Comparison of ENCODE assay signal across 9 cellular contexts in genomic region chr12:14952295-14952995, GRCh38. TPM values are rescaled to one million over a fixed set of nuclear protein-coding genes. Genes with fewer than 3 reads are reported as not detected.
DNase-seq lines count a peak whose midpoint lies in the region; ATAC-seq and TF ChIP-seq lines count a peak whose summit lies in the region.
"Had no signal": no experiment of that assay in that cellular context is flagged by ENCODE, and none has a peak within 500 bp of the region (broad histone marks: within the 10 kb centered on the region; RNA-seq: fewer than 3 reads in every experiment).

No MANE protein-coding gene starts in this region.

- WGBS in right lobe of liver (ENCODE audit: insufficient coverage, low coverage, low lambda C conversion rate, missing lambda C conversion rate), result 55% methylated on average over 5 of the region's 8 CpGs
- WGBS in urinary bladder, result 56% methylated on average over 8 of the region's 8 CpGs

- H3K4me3 Mint-ChIP-seq in MCF 10A (ENCODE audit: unreplicated experiment), result no peak overlapping the region

- H3K4me1 ChIP-seq in ACC112 (ENCODE audit: control insufficient read depth, insufficient read depth, low read length, unreplicated experiment) (peaks cover 36% of the 10 kb centered on the region), right lobe of liver (no peaks in the 10 kb centered on the region), urinary bladder (ENCODE audit: insufficient read depth) (no peaks in the 10 kb centered on the region), HAP-1 (no peaks in the 10 kb centered on the region)

- H3K4me1 Mint-ChIP-seq in MCF 10A (ENCODE audit: insufficient read depth, unreplicated experiment), result peaks cover 40% of the 10 kb centered on the region

- H3K36me3 ChIP-seq in ACC112 (ENCODE audit: insufficient read depth, low read length) (no peaks in the 10 kb centered on the region), right lobe of liver (peaks cover 0 to 11% (median 2%) of the 10 kb centered on the region in 4 donors), urinary bladder (ENCODE audit: insufficient read depth) (peaks cover 2% of the 10 kb centered on the region), HAP-1 (replicated peaks) (no peaks in the 10 kb centered on the region)
- H3K36me3 ChIP-seq: ovary had no signal

- no peaks in the 10 kb centered on the region for H3K27me3 ChIP-seq in ACC112 (ENCODE audit: insufficient read depth, low read length)
- no peaks in the 10 kb centered on the region for H3K27me3 ChIP-seq in right lobe of liver
- H3K27me3 ChIP-seq in HAP-1 (ENCODE audit: low read depth), result no peaks in the 10 kb centered on the region
- H3K27me3 ChIP-seq: ovary had no signal

- no peak for TF ChIP-seq CTCF in GM13977 (IDR thresholded peaks at IDR 0.05; ENCODE audit: extremely low read depth, insufficient read depth, missing control alignments)
- TF ChIP-seq CTCF in MCF 10A (IDR thresholded peaks at IDR 0.05; ENCODE audit: unreplicated experiment), result no peak
- no peak for TF ChIP-seq CTCF in right lobe of liver (IDR thresholded peaks at IDR 0.05)

- ATAC-seq in HG02870 (IDR thresholded peaks at IDR 0.05; ENCODE audit: unreplicated experiment) (peak; percentile 40), right lobe of liver (peak; percentile 72 to 81 (median 76))

- peak; percentile 15 for DNase-seq in GM13977 (ENCODE audit: low spot score)
- peak; percentile 11 for DNase-seq in NCI-H748 treated with DMSO at 0.1 percent for 48 hours (lab: John Stamatoyannopoulos, UW)
- DNase-seq in MCF 10A (ENCODE audit: unreplicated experiment), result peak; percentile 83
- no peak for DNase-seq in right lobe of liver
- DNase-seq in HAP-1 (ENCODE audit: low spot score in 2 of 2), result no peak

- intact Hi-C loops in MCF 10A (cut with micrococcal nuclease) (no loop called here), right lobe of liver (cut with DNase I) (no loop called here)

- H3K9me3 Mint-ChIP-seq in MCF 10A (ENCODE audit: unreplicated experiment), result no peaks in the 10 kb centered on the region

- H3K27ac ChIP-seq in ACC112 (ENCODE audit: low read depth, low read length), result peak overlapping the region; percentile 87
- peak overlapping the region; percentile 21 to 53 (median 45) for H3K27ac ChIP-seq in right lobe of liver
- peak overlapping the region; percentile 25 for H3K27ac ChIP-seq in urinary bladder (ENCODE audit: low read depth)
- H3K27ac ChIP-seq: ovary had no signal

- no peak for TF ChIP-seq POLR2A in right lobe of liver (IDR thresholded peaks at IDR 0.05)

- peak overlapping the region; percentile 54 for H2AFZ ChIP-seq in ACC112 (ENCODE audit: low read length, unreplicated experiment)

- H3K36me3 Mint-ChIP-seq in MCF 10A (ENCODE audit: insufficient read depth, unreplicated experiment), result peaks cover 2% of the 10 kb centered on the region

- H3K4me3 ChIP-seq in ACC112 (ENCODE audit: low read depth, low read length) (peak overlapping the region; percentile 10; the same call in 1 of the 2 replicates), right lobe of liver (no peak overlapping the region), urinary bladder (ENCODE audit: low read depth, low read length) (no peak overlapping the region), HAP-1 (no peak overlapping the region)
- H3K4me3 ChIP-seq: ovary had no signal

- POLR2A ChIA-PET in MCF 10A (lab: Yijun Ruan, JAX), result no interaction called here

- peak overlapping the region; percentile 77 for H3K27ac Mint-ChIP-seq in MCF 10A (ENCODE audit: low read depth, unreplicated experiment)

- H3K9me3 ChIP-seq in right lobe of liver (no peaks in the 10 kb centered on the region), HAP-1 (no peaks in the 10 kb centered on the region)
- H3K9me3 ChIP-seq: ovary had no signal

- H3K79me2 ChIP-seq in ACC112 (ENCODE audit: control insufficient read depth, insufficient read depth, low read length, unreplicated experiment), result no peaks in the 10 kb centered on the region

- H3K27me3 Mint-ChIP-seq in MCF 10A (ENCODE audit: insufficient read depth, unreplicated experiment), result no peaks in the 10 kb centered on the region

- in situ Hi-C loops in GM13977 (cut with MboI; ENCODE audit: low pct_unique_long_range_greater_than_20kb, low sequenced_read_pairs, unreplicated experiment), result no loop called here
- in situ Hi-C loops in HAP-1 (cut with MboI; ENCODE audit: low sequenced_read_pairs), result no loop called here

- no TSS peak for BruUV-seq in MCF 10A (replicated peaks; lab: Mats Ljungman, UMichigan)

- CTCF ChIA-PET in MCF 10A (lab: Yijun Ruan, JAX), result interaction anchor here (0.5 to 1.7 kb wide), 4 partner anchors 51 to 1681 kb away, joined by 3 read pairs; no protein-coding TSS in a partner anchor

RNA-seq across cellular contexts. Expression of gene ARHGDIB, which starts 9.0 kb away (rescaled TPM):
- total RNA-seq in MCF 10A (2022) (2.3 and 7.7 TPM in 2 replicates), right lobe of liver (10 to 100 TPM; 17.2 to 58.1 (median 31.9) TPM), urinary bladder (56.6 TPM)
- polyA plus RNA-seq in urinary bladder, result 127 TPM

RNA-seq across cellular contexts. Expression of gene ERP27, which starts 14.1 kb away (rescaled TPM):
- total RNA-seq in MCF 10A (2022) (not detected in 2 replicates), right lobe of liver (1 to 10 TPM in 1 of 6 experiments, under 1 TPM in 3, not detected in 2; 0.26 to 1.0 (median 0.39) TPM), urinary bladder (27.3 TPM)
- polyA plus RNA-seq in urinary bladder, result 1.8 TPM

RNA-seq across cellular contexts. Expression of gene PDE6H, which starts 20.4 kb away (rescaled TPM):
- total RNA-seq in MCF 10A (2022), result not detected in 2 replicates
- not detected for total RNA-seq in right lobe of liver
- total RNA-seq in urinary bladder, result not detected
- not detected for polyA plus RNA-seq in urinary bladder
- total RNA-seq: ovary had no signal
- polyA plus RNA-seq: ovary had no signal

Comparison
In these comparisons a context has a peak if more than half of its experiments do, and no peak if none do; other contexts are left out.
1. H3K27ac ChIP-seq: peak in every context shown above with its lines; median percentile 87 in ACC112; 45 in right lobe of liver; 25 in urinary bladder.
2. DNase-seq: peak in GM13977 (single experiment), NCI-H748 treated with DMSO at 0.1 percent for 48 hours (single experiment) and MCF 10A (single experiment); none in right lobe of liver (0 of 3) and HAP-1 (0 of 2).
3. RNA of gene ERP27, which starts 14.1 kb away (total RNA-seq): 27.3 TPM in urinary bladder (single experiment); 0.26 to 1.0 TPM in right lobe of liver and not detected in MCF 10A; every median in the first group is over 10 times any median in the second.